Comparison of ENCODE assay signal across 8 cellular contexts in the genomic region with DNA sequence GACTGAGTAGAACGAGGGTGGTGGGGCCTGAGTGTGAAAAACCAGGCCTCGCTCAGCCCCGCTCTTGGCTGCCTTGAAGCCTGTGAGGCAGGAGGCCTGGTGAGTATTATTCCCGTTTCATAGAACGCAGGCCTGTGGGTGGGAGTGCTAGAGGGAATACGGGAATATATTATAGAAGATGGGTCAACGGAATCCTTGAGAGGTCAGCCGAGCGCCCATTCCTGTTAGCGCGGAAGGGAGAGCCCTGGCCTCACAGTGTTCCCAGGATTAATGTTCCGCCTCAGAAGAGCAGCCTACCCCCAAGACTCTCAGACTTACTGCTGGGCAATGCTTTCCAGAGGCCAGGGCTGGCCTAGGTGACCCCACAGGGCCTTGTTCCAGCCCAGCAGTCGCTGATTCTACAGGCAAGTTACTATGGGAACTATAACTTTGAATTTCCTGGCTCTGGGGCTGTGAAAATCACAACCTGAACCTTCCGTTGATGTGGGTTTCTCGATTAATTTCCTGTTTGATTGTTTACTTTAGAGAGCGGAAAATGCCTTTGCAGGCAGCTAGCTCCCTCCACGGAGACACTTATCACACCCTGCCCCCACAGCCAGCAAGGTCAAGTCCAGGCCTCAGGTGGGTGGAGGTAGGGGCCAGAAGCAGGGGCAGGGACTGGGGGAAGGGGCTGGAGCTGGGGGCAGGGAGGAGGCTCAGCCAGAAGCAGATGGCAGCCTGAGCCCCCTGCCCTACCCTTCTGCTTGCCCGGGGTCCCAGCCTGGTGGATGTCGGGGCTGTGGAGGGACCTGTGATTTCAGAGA.
DNase-seq lines count a peak whose midpoint lies in the region; ATAC-seq and TF ChIP-seq lines count a peak whose summit lies in the region.

No MANE protein-coding gene starts in this region.

- H3K36me3 ChIP-seq in left ventricle myocardium inferior: no peaks in the 10 kb centered on the region
- H3K36me3 ChIP-seq in spleen: no peaks in the 10 kb centered on the region

- intact Hi-C loops in left ventricle myocardium inferior (cut with micrococcal nuclease): no loop called here
- intact Hi-C loops in spleen (cut with DNase I; ENCODE audit: low total_unique reads): no loop called here

- H3K9me3 Mint-ChIP-seq in activated T-cell treated with anti-CD3 and anti-CD28 coated beads, Interleukin-2, amount 50 U/mL, for 72 hours: peaks cover 6 to 12% of the 10 kb centered on the region in 2 donors

- H3K36me3 Mint-ChIP-seq in activated T-cell treated with anti-CD3 and anti-CD28 coated beads, Interleukin-2, amount 50 U/mL, for 72 hours (ENCODE audit: insufficient read depth in 2 of 2): peaks cover 0 to 2% of the 10 kb centered on the region in 2 donors

- H3K27me3 ChIP-seq in left ventricle myocardium inferior (ENCODE audit: low read depth) (no peaks in the 10 kb centered on the region), spleen (replicated peaks in 1 of 7) (no peaks in the 10 kb centered on the region)

- H3K4me3 ChIP-seq in left ventricle myocardium inferior: peak overlapping the region; percentile 7
- peak overlapping the region in 1 of 8 donors; percentile 30 for H3K4me3 ChIP-seq in spleen

- peak overlapping the region; percentile 44 for H3K27ac Mint-ChIP-seq in activated T-cell treated with anti-CD3 and anti-CD28 coated beads, Interleukin-2, amount 50 U/mL, for 72 hours

- H3K27me3 Mint-ChIP-seq in activated T-cell treated with anti-CD3 and anti-CD28 coated beads, Interleukin-2, amount 50 U/mL, for 72 hours (ENCODE audit: low read depth): no peaks in the 10 kb centered on the region

- no peak for TF ChIP-seq CTCF in left ventricle myocardium inferior (IDR thresholded peaks at IDR 0.05; ENCODE audit: borderline replicate concordance)
- no peak for TF ChIP-seq CTCF in spleen (IDR thresholded peaks at IDR 0.05 in 8 of 11, conservative IDR thresholded peaks at IDR 0.05 in 3 of 11)

- peak; percentile 52 to 54 for ATAC-seq in activated T-cell treated with anti-CD3 and anti-CD28 coated beads, Interleukin-2, amount 50 U/mL, for 72 hours (replicated peaks in 1 of 2)
- ATAC-seq in GM21390 (IDR thresholded peaks at IDR 0.05; ENCODE audit: unreplicated experiment): no peak
- no peak for ATAC-seq in GM18517 (IDR thresholded peaks at IDR 0.05; ENCODE audit: unreplicated experiment)

- 56 to 64% (median 57%) methylated on average over 16 to 19 of the region's 19 CpGs for WGBS in spleen, 5 donors

- no peaks in the 10 kb centered on the region for H3K9me3 ChIP-seq in left ventricle myocardium inferior (replicated peaks)
- no peaks in the 10 kb centered on the region for H3K9me3 ChIP-seq in spleen

- DNase-seq in HuH-7 (ENCODE audit: low spot score) (peak; percentile 29), left ventricle myocardium inferior (no peak), spleen (peak; percentile 85), NCI-H187 treated with DMSO at 0.1 percent for 48 hours (lab: John Stamatoyannopoulos, UW) (no peak), mucosa of gallbladder (ENCODE audit: low spot score) (no peak)
- peak in 1 of 2 donors; percentile 36 for DNase-seq in activated T-cell treated with anti-CD3 and anti-CD28 coated beads, Interleukin-2, amount 50 U/mL, for 72 hours

- H3K4me3 Mint-ChIP-seq in activated T-cell treated with anti-CD3 and anti-CD28 coated beads, Interleukin-2, amount 50 U/mL, for 72 hours: peak overlapping the region; percentile 19 to 25

- TF ChIP-seq POLR2A in spleen (IDR thresholded peaks at IDR 0.05): no peak

- H3K27ac ChIP-seq in left ventricle myocardium inferior (replicated peaks): peak overlapping the region; percentile 90
- H3K27ac ChIP-seq in spleen: peak overlapping the region; percentile 32 to 89 (median 76)

- H3K4me1 Mint-ChIP-seq in activated T-cell treated with anti-CD3 and anti-CD28 coated beads, Interleukin-2, amount 50 U/mL, for 72 hours (ENCODE audit: low read depth): peaks cover 49% of the 10 kb centered on the region

- peaks cover 65% of the 10 kb centered on the region for H3K4me1 ChIP-seq in left ventricle myocardium inferior
- peaks cover 11 to 79% (median 62%) of the 10 kb centered on the region in 6 donors for H3K4me1 ChIP-seq in spleen

Comparison
In these comparisons a context has a peak if more than half of its experiments do, and no peak if none do; other contexts are left out.
1. DNase-seq: peak in HuH-7 (single experiment) and spleen (single experiment); none in left ventricle myocardium inferior (single experiment), NCI-H187 treated with DMSO at 0.1 percent for 48 hours (single experiment) and mucosa of gallbladder (single experiment).
2. ATAC-seq: peak in activated T-cell treated with anti-CD3 and anti-CD28 coated beads, Interleukin-2, amount 50 U/mL, for 72 hours (2 of 2); none in GM21390 (single experiment) and GM18517 (single experiment).